ENCODE assay signal across 25 cellular contexts in the genomic region with DNA sequence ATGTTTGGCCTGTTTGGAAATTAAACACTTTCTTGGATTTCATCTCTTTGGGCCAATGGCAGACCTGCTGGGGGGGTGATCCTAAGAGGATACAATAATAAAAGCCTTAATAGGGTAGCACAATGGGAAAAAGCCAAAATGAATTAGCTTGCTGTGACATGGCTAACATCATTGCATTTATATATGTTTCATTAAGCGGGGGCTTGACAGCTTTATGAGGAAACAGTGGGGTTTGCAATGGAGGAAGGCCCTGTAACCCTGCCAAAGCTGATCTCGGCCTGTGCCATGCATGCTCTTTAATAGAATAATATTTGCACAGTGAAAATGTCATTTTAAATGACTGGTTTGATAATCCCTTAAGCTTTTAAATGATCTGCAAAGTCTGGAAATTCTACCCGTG.
"Had no signal": no experiment of that assay in that cellular context is flagged by ENCODE, and none has a peak within 500 bp of the region (broad histone marks: within the 10 kb centered on the region; RNA-seq: fewer than 3 reads in every experiment).

No MANE protein-coding gene starts in this region.

- H3K9me3 ChIP-seq: ascending aorta, right atrium auricular region, spleen, tibial nerve had no signal

- H3K4me1 Mint-ChIP-seq: activated naive CD4-positive, alpha-beta T cell treated with anti-CD3 and anti-CD28 coated beads, Interleukin-2, amount 10 ng/mL, durations not matched to agents 7 days and 5 days; activated naive CD8-positive, alpha-beta T cell treated with anti-CD3 and anti-CD28 coated beads, Interleukin-2, amount 10 ng/mL, durations not matched to agents 7 days and 5 days; immature natural killer cell had no signal

- H3K27me3 ChIP-seq: ascending aorta, right atrium auricular region, tibial nerve had no signal

- H3K27ac ChIP-seq: ascending aorta, right atrium auricular region, spleen, tibial nerve, VCaP had no signal

- H3K27ac Mint-ChIP-seq: activated naive CD4-positive, alpha-beta T cell treated with anti-CD3 and anti-CD28 coated beads, Interleukin-2, amount 10 ng/mL, durations not matched to agents 7 days and 5 days; activated naive CD8-positive, alpha-beta T cell treated with anti-CD3 and anti-CD28 coated beads, Interleukin-2, amount 10 ng/mL, durations not matched to agents 7 days and 5 days; activated T-helper 1 cell treated with anti-CD3 and anti-CD28 coated beads, Interleukin-12 subunit alpha, Interleukin-12 subunit beta, Interleukin-2, Interleukin-4 antibody, amounts not matched to agents 30 ng/mL and 10 ng/mL and 1 ng/mL, durations not matched to agents 14 hours and 24 hours and 36 hours; endodermal cell; immature natural killer cell had no signal

- H3K9me3 Mint-ChIP-seq: activated naive CD4-positive, alpha-beta T cell treated with anti-CD3 and anti-CD28 coated beads, Interleukin-2, amount 10 ng/mL, durations not matched to agents 7 days and 5 days; activated naive CD8-positive, alpha-beta T cell treated with anti-CD3 and anti-CD28 coated beads, Interleukin-2, amount 10 ng/mL, durations not matched to agents 7 days and 5 days; activated T-helper 1 cell treated with anti-CD3 and anti-CD28 coated beads, Interleukin-12 subunit alpha, Interleukin-12 subunit beta, Interleukin-2, Interleukin-4 antibody, amounts not matched to agents 30 ng/mL and 10 ng/mL and 1 ng/mL, durations not matched to agents 14 hours and 24 hours and 36 hours; endodermal cell; immature natural killer cell had no signal

- H3K36me3 Mint-ChIP-seq: activated naive CD4-positive, alpha-beta T cell treated with anti-CD3 and anti-CD28 coated beads, Interleukin-2, amount 10 ng/mL, durations not matched to agents 7 days and 5 days; activated naive CD8-positive, alpha-beta T cell treated with anti-CD3 and anti-CD28 coated beads, Interleukin-2, amount 10 ng/mL, durations not matched to agents 7 days and 5 days; brain; immature natural killer cell had no signal

- H3K27me3 Mint-ChIP-seq: activated naive CD4-positive, alpha-beta T cell treated with anti-CD3 and anti-CD28 coated beads, Interleukin-2, amount 10 ng/mL, durations not matched to agents 7 days and 5 days; brain had no signal

- H3K36me3 ChIP-seq: ascending aorta, right atrium auricular region, spleen, tibial nerve had no signal

- H3K4me3 Mint-ChIP-seq: activated naive CD4-positive, alpha-beta T cell treated with anti-CD3 and anti-CD28 coated beads, Interleukin-2, amount 10 ng/mL, durations not matched to agents 7 days and 5 days; activated naive CD8-positive, alpha-beta T cell treated with anti-CD3 and anti-CD28 coated beads, Interleukin-2, amount 10 ng/mL, durations not matched to agents 7 days and 5 days; activated T-helper 1 cell treated with anti-CD3 and anti-CD28 coated beads, Interleukin-12 subunit alpha, Interleukin-12 subunit beta, Interleukin-2, Interleukin-4 antibody, amounts not matched to agents 30 ng/mL and 10 ng/mL and 1 ng/mL, durations not matched to agents 14 hours and 24 hours and 36 hours; brain; endodermal cell; immature natural killer cell; neural crest cell had no signal

- ATAC-seq: esophagus mucosa, left colon had no signal

- H3K4me1 ChIP-seq: right atrium auricular region, spleen had no signal

- DNase-seq: activated CD4-positive, alpha-beta T cell treated with anti-CD3 and anti-CD28 coated beads for 4 hours; activated CD4-positive, alpha-beta T cell treated with anti-CD3 and anti-CD28 coated beads, Interleukin-2, amount 50 U/mL, for 4 hours; activated CD8-positive, alpha-beta memory T cell treated with anti-CD3 and anti-CD28 coated beads for 24 hours; activated gamma-delta T cell; activated naive CD4-positive, alpha-beta T cell treated with anti-CD3 and anti-CD28 coated beads, Interleukin-2, amount 10 ng/mL, durations not matched to agents 7 days and 5 days; activated naive CD8-positive, alpha-beta T cell treated with anti-CD3 and anti-CD28 coated beads, Interleukin-2, amount 10 ng/mL, durations not matched to agents 7 days and 5 days; endodermal cell; foreskin fibroblast; head of caudate nucleus; hypothalamus; immature natural killer cell; kidney; left colon; mammary epithelial cell; spleen; stimulated activated naive CD4-positive, alpha-beta T cell; T-helper 9 cell had no signal

- H3K4me3 ChIP-seq: ascending aorta, right atrium auricular region, spleen, tibial nerve had no signal
